ENCODE assay signal across 9 cellular contexts in genomic region chr10:122515588-122516231, GRCh38. TPM values are rescaled to one million over a fixed set of nuclear protein-coding genes. Genes with fewer than 3 reads are reported as not detected.
A peak's percentile ranks its signal among the peaks of the same experiment; 100 is the strongest.
DNase-seq lines count a peak whose midpoint lies in the region; ATAC-seq and TF ChIP-seq lines count a peak whose summit lies in the region.
"Had no signal": no experiment of that assay in that cellular context is flagged by ENCODE, and none has a peak within 500 bp of the region (broad histone marks: within the 10 kb centered on the region; RNA-seq: fewer than 3 reads in every experiment).

No MANE protein-coding gene starts in this region.

- peak overlapping the region; percentile 35 for H3K27ac Mint-ChIP-seq in activated T-helper 1 cell treated with anti-CD3 and anti-CD28 coated beads, Interleukin-12 subunit alpha, Interleukin-12 subunit beta, Interleukin-2, Interleukin-4 antibody, amounts not matched to agents 30 ng/mL and 10 ng/mL and 1 ng/mL, durations not matched to agents 14 hours and 24 hours and 36 hours
- peak overlapping the region; percentile 54 for H3K27ac Mint-ChIP-seq in nephron progenitor cell

- POLR2A ChIA-PET in GM10248 (lab: Yijun Ruan, JAX): no interaction called here

- peaks cover 22% of the 10 kb centered on the region for H3K4me1 Mint-ChIP-seq in activated T-helper 1 cell treated with anti-CD3 and anti-CD28 coated beads, Interleukin-12 subunit alpha, Interleukin-12 subunit beta, Interleukin-2, Interleukin-4 antibody, amounts not matched to agents 30 ng/mL and 10 ng/mL and 1 ng/mL, durations not matched to agents 14 hours and 24 hours and 36 hours (ENCODE audit: low read depth)
- peaks cover 23% of the 10 kb centered on the region for H3K4me1 Mint-ChIP-seq in nephron progenitor cell

- peaks cover 6% of the 10 kb centered on the region for H3K27me3 Mint-ChIP-seq in activated T-helper 1 cell treated with anti-CD3 and anti-CD28 coated beads, Interleukin-12 subunit alpha, Interleukin-12 subunit beta, Interleukin-2, Interleukin-4 antibody, amounts not matched to agents 30 ng/mL and 10 ng/mL and 1 ng/mL, durations not matched to agents 14 hours and 24 hours and 36 hours (ENCODE audit: insufficient read depth)
- H3K27me3 Mint-ChIP-seq in nephron progenitor cell (ENCODE audit: low read depth, poor library complexity): peaks cover 3% of the 10 kb centered on the region
- H3K27me3 Mint-ChIP-seq: brain had no signal

- CTCF ChIA-PET in GM10248 (lab: Yijun Ruan, JAX): interaction anchor here (0.9 to 1.8 kb wide), 3 partner anchors 11 to 217 kb away, joined by 3 to 6 read pairs (median 5); no protein-coding TSS in a partner anchor

- intact Hi-C loops in activated T-helper 1 cell treated with anti-CD3 and anti-CD28 coated beads, Interleukin-12 subunit alpha, Interleukin-12 subunit beta, Interleukin-2, Interleukin-4 antibody, amounts not matched to agents 30 ng/mL and 10 ng/mL and 1 ng/mL, durations not matched to agents 14 hours and 24 hours and 36 hours (cut with micrococcal nuclease): loop anchor here (1.0 to 5.0 kb wide), 2 partner anchors 24 to 138 kb away; no protein-coding TSS in a partner anchor

- H3K9me3 Mint-ChIP-seq in activated T-helper 1 cell treated with anti-CD3 and anti-CD28 coated beads, Interleukin-12 subunit alpha, Interleukin-12 subunit beta, Interleukin-2, Interleukin-4 antibody, amounts not matched to agents 30 ng/mL and 10 ng/mL and 1 ng/mL, durations not matched to agents 14 hours and 24 hours and 36 hours: no peaks in the 10 kb centered on the region
- H3K9me3 Mint-ChIP-seq in nephron progenitor cell: no peaks in the 10 kb centered on the region
- H3K9me3 Mint-ChIP-seq: brain had no signal

- peak overlapping the region; percentile 11 for H3K4me3 Mint-ChIP-seq in activated T-helper 1 cell treated with anti-CD3 and anti-CD28 coated beads, Interleukin-12 subunit alpha, Interleukin-12 subunit beta, Interleukin-2, Interleukin-4 antibody, amounts not matched to agents 30 ng/mL and 10 ng/mL and 1 ng/mL, durations not matched to agents 14 hours and 24 hours and 36 hours
- H3K4me3 Mint-ChIP-seq in nephron progenitor cell: no peak overlapping the region
- H3K4me3 Mint-ChIP-seq: brain had no signal

- TF ChIP-seq CTCF in GM10248 (IDR thresholded peaks at IDR 0.05; ENCODE audit: control extremely low read depth, extremely low read depth, low read depth, missing control alignments): no peak
- no peak for TF ChIP-seq CTCF in nephron progenitor cell (IDR thresholded peaks at IDR 0.05)

- peak; percentile 45 for DNase-seq in GM10248 (ENCODE audit: extremely low spot score)
- DNase-seq in activated T-helper 1 cell treated with anti-CD3 and anti-CD28 coated beads, Interleukin-12 subunit alpha, Interleukin-12 subunit beta, Interleukin-2, Interleukin-4 antibody, amounts not matched to agents 30 ng/mL and 10 ng/mL and 1 ng/mL, durations not matched to agents 14 hours and 24 hours and 36 hours (ENCODE audit: low spot score): peak; percentile 17
- DNase-seq in nephron progenitor cell: no peak
- no peak for DNase-seq in KG1 (lab: John Stamatoyannopoulos, UW)
- no peak for DNase-seq in DMS153 (lab: John Stamatoyannopoulos, UW)
- DNase-seq in cerebellum (ENCODE audit: low spot score): no peak

- ATAC-seq in HG03521 (IDR thresholded peaks at IDR 0.05; ENCODE audit: unreplicated experiment) (peak; percentile 71), GM18517 (IDR thresholded peaks at IDR 0.05; ENCODE audit: unreplicated experiment) (no peak)

- H3K36me3 Mint-ChIP-seq in activated T-helper 1 cell treated with anti-CD3 and anti-CD28 coated beads, Interleukin-12 subunit alpha, Interleukin-12 subunit beta, Interleukin-2, Interleukin-4 antibody, amounts not matched to agents 30 ng/mL and 10 ng/mL and 1 ng/mL, durations not matched to agents 14 hours and 24 hours and 36 hours (ENCODE audit: low read depth): no peaks in the 10 kb centered on the region
- no peaks in the 10 kb centered on the region for H3K36me3 Mint-ChIP-seq in nephron progenitor cell (ENCODE audit: low read depth)

RNA-seq across cellular contexts. Expression of gene DMBT1, which starts 44.8 kb away (rescaled TPM):
- not detected in 2 replicates for total RNA-seq in activated T-helper 1 cell treated with anti-CD3 and anti-CD28 coated beads, Interleukin-12 subunit alpha, Interleukin-12 subunit beta, Interleukin-2, Interleukin-4 antibody, amounts not matched to agents 30 ng/mL and 10 ng/mL and 1 ng/mL, durations not matched to agents 14 hours and 24 hours and 36 hours
- 0.36 TPM for total RNA-seq in cerebellum

RNA-seq across cellular contexts. Expression of gene HTRA1, which starts 54.4 kb away (rescaled TPM):
- not detected in 2 replicates for total RNA-seq in activated T-helper 1 cell treated with anti-CD3 and anti-CD28 coated beads, Interleukin-12 subunit alpha, Interleukin-12 subunit beta, Interleukin-2, Interleukin-4 antibody, amounts not matched to agents 30 ng/mL and 10 ng/mL and 1 ng/mL, durations not matched to agents 14 hours and 24 hours and 36 hours
- 18.8 TPM for total RNA-seq in cerebellum

Comparison
In these comparisons a context has a peak if more than half of its experiments do, and no peak if none do; other contexts are left out.
1. DNase-seq: peak in GM10248 (single experiment) and activated T-helper 1 cell treated with anti-CD3 and anti-CD28 coated beads, Interleukin-12 subunit alpha, Interleukin-12 subunit beta, Interleukin-2, Interleukin-4 antibody, amounts not matched to agents 30 ng/mL and 10 ng/mL and 1 ng/mL, durations not matched to agents 14 hours and 24 hours and 36 hours (single experiment); none in nephron progenitor cell (single experiment), KG1 (single experiment), DMS153 (single experiment) and cerebellum (single experiment).
2. RNA of gene HTRA1, which starts 54.4 kb away (total RNA-seq): 18.8 TPM in cerebellum (single experiment); not detected in activated T-helper 1 cell treated with anti-CD3 and anti-CD28 coated beads, Interleukin-12 subunit alpha, Interleukin-12 subunit beta, Interleukin-2, Interleukin-4 antibody, amounts not matched to agents 30 ng/mL and 10 ng/mL and 1 ng/mL, durations not matched to agents 14 hours and 24 hours and 36 hours; every median in the first group is over 10 times any median in the second.